Comparison of ENCODE assay signal across 25 cellular contexts in genomic region chr1:171357179-171357578, GRCh38.
"Had no signal": no experiment of that assay in that cellular context is flagged by ENCODE, and none has a peak within 500 bp of the region (broad histone marks: within the 10 kb centered on the region; RNA-seq: fewer than 3 reads in every experiment).

No MANE protein-coding gene starts in this region.

- H3K27ac Mint-ChIP-seq: activated B cell treated with CpG ODN at 0.5 μM for 24 hours; activated CD4-positive, alpha-beta T cell treated with anti-CD3 and anti-CD28 coated beads, Interleukin-2, amount 10 ng/mL, durations not matched to agents 24 days and 14 days; activated CD8-positive, alpha-beta memory T cell treated with anti-CD3 and anti-CD28 coated beads, Interleukin-2, amount 10 ng/mL, durations not matched to agents 7 days and 5 days; activated naive CD8-positive, alpha-beta T cell treated with anti-CD3 and anti-CD28 coated beads for 36 hours; activated T-cell treated with anti-CD3 and anti-CD28 coated beads, Interleukin-2, amount 50 U/mL, for 24 hours; activated T-helper 1 cell treated with anti-CD3 and anti-CD28 coated beads, Interleukin-12 subunit alpha, Interleukin-12 subunit beta, Interleukin-2, Interleukin-4 antibody, amounts not matched to agents 30 ng/mL and 10 ng/mL and 1 ng/mL, durations not matched to agents 14 hours and 24 hours and 36 hours; T-helper 17 cell had no signal

- H3K4me1 Mint-ChIP-seq: activated B cell treated with CpG ODN at 0.5 μM for 24 hours; activated CD4-positive, alpha-beta T cell treated with anti-CD3 and anti-CD28 coated beads, Interleukin-2, amount 10 ng/mL, durations not matched to agents 24 days and 14 days; activated CD8-positive, alpha-beta memory T cell treated with anti-CD3 and anti-CD28 coated beads, Interleukin-2, amount 10 ng/mL, durations not matched to agents 7 days and 5 days; activated naive CD8-positive, alpha-beta T cell treated with anti-CD3 and anti-CD28 coated beads for 36 hours; T-helper 17 cell had no signal

- H3K4me3 Mint-ChIP-seq: activated B cell treated with CpG ODN at 0.5 μM for 24 hours; activated CD4-positive, alpha-beta T cell treated with anti-CD3 and anti-CD28 coated beads, Interleukin-2, amount 10 ng/mL, durations not matched to agents 24 days and 14 days; activated CD8-positive, alpha-beta memory T cell treated with anti-CD3 and anti-CD28 coated beads, Interleukin-2, amount 10 ng/mL, durations not matched to agents 7 days and 5 days; activated naive CD8-positive, alpha-beta T cell treated with anti-CD3 and anti-CD28 coated beads for 36 hours; activated T-cell treated with anti-CD3 and anti-CD28 coated beads, Interleukin-2, amount 50 U/mL, for 24 hours; activated T-helper 1 cell treated with anti-CD3 and anti-CD28 coated beads, Interleukin-12 subunit alpha, Interleukin-12 subunit beta, Interleukin-2, Interleukin-4 antibody, amounts not matched to agents 30 ng/mL and 10 ng/mL and 1 ng/mL, durations not matched to agents 14 hours and 24 hours and 36 hours; T-helper 17 cell had no signal

- H3K36me3 ChIP-seq: brain microvascular endothelial cell, cardiac muscle cell had no signal

- H3K4me3 ChIP-seq: cardiac muscle cell, K562 had no signal

- H3K36me3 Mint-ChIP-seq: activated CD8-positive, alpha-beta memory T cell treated with anti-CD3 and anti-CD28 coated beads, Interleukin-2, amount 10 ng/mL, durations not matched to agents 7 days and 5 days; activated naive CD8-positive, alpha-beta T cell treated with anti-CD3 and anti-CD28 coated beads for 36 hours had no signal

- H3K27me3 ChIP-seq: brain microvascular endothelial cell, cardiac muscle cell had no signal

- DNase-seq: activated B cell treated with CpG ODN at 0.5 μM for 24 hours; activated CD4-positive, alpha-beta T cell treated with anti-CD3 and anti-CD28 coated beads for 1 hour; activated CD4-positive, alpha-beta T cell treated with anti-CD3 and anti-CD28 coated beads, Interleukin-2, amount 10 ng/mL, durations not matched to agents 24 days and 14 days; activated CD4-positive, alpha-beta T cell treated with anti-CD3 and anti-CD28 coated beads, Interleukin-2, amount 50 U/mL, for 48 hours; activated CD8-positive, alpha-beta memory T cell treated with anti-CD3 and anti-CD28 coated beads, Interleukin-2, amount 10 ng/mL, durations not matched to agents 7 days and 5 days; activated effector memory CD4-positive, alpha-beta T cell treated with Interleukin-2 at 50 U/mL for 16 hours; activated naive CD4-positive, alpha-beta T cell treated with Interleukin-2 at 50 U/mL for 16 hours; activated naive CD8-positive, alpha-beta T cell treated with anti-CD3 and anti-CD28 coated beads for 36 hours; activated T-cell treated with anti-CD3 and anti-CD28 coated beads, Interleukin-2, amount 50 U/mL, for 24 hours; brain microvascular endothelial cell; Karpas-422; NCI-H1092 treated with DMSO at 0.1 percent for 48 hours; NCI-H1417 treated with DMSO at 0.1 percent for 48 hours; NCI-H1694; NCI-H2029; NCI-H2107; NCI-H345; NCI-H524; PC-3; SIG-M5; T-helper 17 cell; T-helper 9 cell had no signal
